In the genomic region with DNA sequence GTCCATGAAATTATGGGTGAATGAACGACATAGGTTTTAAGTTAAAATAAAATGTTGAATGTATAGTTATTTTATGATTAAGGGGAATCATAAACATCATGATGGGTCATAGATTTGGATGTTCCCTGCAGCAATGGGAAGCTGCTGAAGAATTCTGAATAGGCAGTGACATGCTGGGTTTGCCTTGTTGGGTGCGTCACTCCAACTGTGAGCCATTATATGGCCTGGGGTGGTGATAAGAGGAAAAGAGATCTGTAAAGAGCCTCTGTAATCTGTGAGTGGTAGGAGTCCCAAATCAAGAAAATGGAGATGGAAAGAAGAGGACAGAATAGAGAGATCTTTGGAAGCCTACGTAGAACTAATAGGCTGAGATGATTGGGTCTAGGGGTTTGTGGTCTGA, we compare ENCODE assay signal across 23 cellular contexts. TPM values are rescaled to one million over a fixed set of nuclear protein-coding genes. Genes with fewer than 3 reads are reported as not detected.
"Had no signal": no experiment of that assay in that cellular context is flagged by ENCODE, and none has a peak within 500 bp of the region (broad histone marks: within the 10 kb centered on the region; RNA-seq: fewer than 3 reads in every experiment).

No MANE protein-coding gene starts in this region.

- H3K79me2 ChIP-seq: hepatocyte had no signal

- H3K27me3 ChIP-seq: neutrophil, right lobe of liver, vagina had no signal

- H3K4me2 ChIP-seq: hepatocyte had no signal

- H3K4me3 ChIP-seq: dorsolateral prefrontal cortex, esophagus squamous epithelium, hepatocyte, psoas muscle, right lobe of liver, tibial artery, upper lobe of right lung, vagina had no signal

- H3K4me1 ChIP-seq: esophagus squamous epithelium, psoas muscle, right lobe of liver, tibial artery, upper lobe of right lung, vagina had no signal

- H3K27ac ChIP-seq: dorsolateral prefrontal cortex, esophagus squamous epithelium, hepatocyte, neutrophil, psoas muscle, right lobe of liver, tibial artery, upper lobe of right lung, vagina had no signal

- H3K9me3 ChIP-seq: esophagus squamous epithelium, neutrophil, psoas muscle, right lobe of liver, tibial artery, upper lobe of right lung, vagina had no signal

- H3K36me3 Mint-ChIP-seq: stimulated activated memory B cell treated with anti-CD40 and anti-IgM and Interleukin-4, amounts not matched to agents 10 μg/mL and 1 μg/mL and 100 μg/mL, for 72 hours had no signal

- H3K4me1 Mint-ChIP-seq: naive thymus-derived CD4-positive, alpha-beta T cell; nephron progenitor cell; stimulated activated memory B cell treated with anti-CD40 and anti-IgM and Interleukin-4, amounts not matched to agents 10 μg/mL and 1 μg/mL and 100 μg/mL, for 72 hours had no signal

- DNase-seq: cortex of kidney; dorsolateral prefrontal cortex; effector CD8-positive, alpha-beta T cell; esophagus squamous epithelium; foreskin fibroblast; kidney glomerular epithelial cell; naive thymus-derived CD4-positive, alpha-beta T cell; nephron progenitor cell; psoas muscle; retina; right lobe of liver; stimulated activated CD4-positive, alpha-beta T cell treated with anti-CD3 and anti-CD28 coated beads, Interleukin-4, amount 100 ng/mL, for 1 hour; tibial artery; upper lobe of right lung had no signal

- H3K4me3 Mint-ChIP-seq: naive thymus-derived CD4-positive, alpha-beta T cell; nephron progenitor cell; stimulated activated memory B cell treated with anti-CD40 and anti-IgM and Interleukin-4, amounts not matched to agents 10 μg/mL and 1 μg/mL and 100 μg/mL, for 72 hours; stimulated activated naive CD8-positive, alpha-beta T cell treated with anti-CD3 and anti-CD28 coated beads, Interleukin-15, Interleukin-2, amounts not matched to agents 100 ng/mL and 50 ng/mL, for 24 hours had no signal

- H2AFZ ChIP-seq: hepatocyte had no signal

- H3K27ac Mint-ChIP-seq: naive thymus-derived CD4-positive, alpha-beta T cell; nephron progenitor cell; stimulated activated memory B cell treated with anti-CD40 and anti-IgM and Interleukin-4, amounts not matched to agents 10 μg/mL and 1 μg/mL and 100 μg/mL, for 72 hours; stimulated activated naive CD8-positive, alpha-beta T cell treated with anti-CD3 and anti-CD28 coated beads, Interleukin-15, Interleukin-2, amounts not matched to agents 100 ng/mL and 50 ng/mL, for 24 hours had no signal

- H3K9me3 Mint-ChIP-seq: nephron progenitor cell; stimulated activated naive CD8-positive, alpha-beta T cell treated with anti-CD3 and anti-CD28 coated beads, Interleukin-15, Interleukin-2, amounts not matched to agents 100 ng/mL and 50 ng/mL, for 24 hours had no signal

- H3K36me3 ChIP-seq: esophagus squamous epithelium, neutrophil, right lobe of liver, tibial artery, upper lobe of right lung, vagina had no signal

- ATAC-seq: naive thymus-derived CD4-positive, alpha-beta T cell; psoas muscle; right lobe of liver; stimulated activated memory B cell treated with anti-CD40 and anti-IgM and Interleukin-4, amounts not matched to agents 10 μg/mL and 1 μg/mL and 100 μg/mL, for 72 hours; upper lobe of right lung had no signal

RNA-seq across cellular contexts. Expression of gene GPR26, which starts 58.1 kb away (rescaled TPM):
- total RNA-seq: esophagus squamous epithelium; hepatocyte; liver; lung microvascular endothelial cell; mesenteric fat pad; naive thymus-derived CD4-positive, alpha-beta T cell; osteoblast; psoas muscle; right lobe of liver; upper lobe of right lung; vagina had no signal
- polyA plus RNA-seq: hepatocyte; liver; naive thymus-derived CD4-positive, alpha-beta T cell had no signal
